12 cellular contexts compared by ENCODE assay signal in the genomic region with DNA sequence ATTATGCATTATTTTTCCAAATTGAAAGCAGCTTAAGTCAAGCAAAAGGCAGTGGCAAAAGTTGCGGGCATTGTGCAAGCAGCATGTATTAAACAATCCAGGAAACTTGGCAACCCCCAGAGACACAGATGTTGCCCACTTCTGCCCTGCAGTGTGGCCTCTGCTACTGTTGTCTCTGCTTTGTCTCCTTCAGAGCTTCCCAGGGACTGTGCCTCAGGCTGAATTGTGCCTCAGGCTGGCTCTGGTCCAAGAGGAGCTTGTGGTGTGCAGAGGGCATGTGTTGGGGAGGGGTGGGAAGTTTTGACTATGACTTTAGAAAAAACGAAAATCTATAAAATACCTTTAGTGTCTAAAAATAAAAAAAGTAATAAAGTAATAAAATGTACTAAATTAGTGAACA.
DNase-seq lines count a peak whose midpoint lies in the region; ATAC-seq and TF ChIP-seq lines count a peak whose summit lies in the region.
"Had no signal": no experiment of that assay in that cellular context is flagged by ENCODE, and none has a peak within 500 bp of the region (broad histone marks: within the 10 kb centered on the region; RNA-seq: fewer than 3 reads in every experiment).

No MANE protein-coding gene starts in this region.

- H3K27ac Mint-ChIP-seq in GM23338 (no peak overlapping the region), neural progenitor cell (no peak overlapping the region)
- H3K27ac Mint-ChIP-seq: activated naive CD8-positive, alpha-beta T cell treated with anti-CD3 and anti-CD28 coated beads, Interleukin-2, amount 10 ng/mL, durations not matched to agents 7 days and 5 days; HFFc6; stimulated activated naive B cell treated with anti-CD40 and anti-IgM and Interleukin-4, amounts not matched to agents 10 μg/mL and 1 μg/mL and 100 μg/mL, for 72 hours had no signal

- DNase-seq in GM23338 (ENCODE audit: low spot score) = peak; percentile 12
- peak; percentile 80 for DNase-seq in NCI-H345 (lab: John Stamatoyannopoulos, UW)
- DNase-seq in ecto neural progenitor cell (ENCODE audit: low spot score) = peak; percentile 58
- DNase-seq in neural progenitor cell (ENCODE audit: low spot score) = peak; percentile 42
- no peak for DNase-seq in NOMO-1 (lab: John Stamatoyannopoulos, UW; ENCODE audit: unreplicated experiment in 2 of 2)
- DNase-seq in stimulated activated naive CD4-positive, alpha-beta T cell treated with Interleukin-2 at 50 U/mL for 16 hours (lab: John Stamatoyannopoulos, UW) = no peak
- DNase-seq: activated naive CD8-positive, alpha-beta T cell treated with anti-CD3 and anti-CD28 coated beads, Interleukin-2, amount 10 ng/mL, durations not matched to agents 7 days and 5 days; HFFc6; stimulated activated naive B cell treated with anti-CD40 and anti-IgM and Interleukin-4, amounts not matched to agents 10 μg/mL and 1 μg/mL and 100 μg/mL, for 72 hours; WERI-Rb-1 had no signal

- H3K79me2 ChIP-seq in GM23338 (replicated peaks; ENCODE audit: insufficient read depth) (no peaks in the 10 kb centered on the region), neural progenitor cell (ENCODE audit: low read depth) (no peaks in the 10 kb centered on the region)

- H3K4me1 ChIP-seq in GM23338 (ENCODE audit: insufficient read depth) (no peaks in the 10 kb centered on the region), neural progenitor cell (peaks cover 4% of the 10 kb centered on the region)

- no peak overlapping the region for H3K27ac ChIP-seq in GM23338 (ENCODE audit: low read depth)
- H3K27ac ChIP-seq in neural progenitor cell = no peak overlapping the region
- H3K27ac ChIP-seq: WERI-Rb-1 had no signal

- H3K9me3 Mint-ChIP-seq in GM23338 = no peaks in the 10 kb centered on the region; the same call in 2 of the 3 replicates
- no peaks in the 10 kb centered on the region for H3K9me3 Mint-ChIP-seq in neural progenitor cell
- H3K9me3 Mint-ChIP-seq: activated naive CD8-positive, alpha-beta T cell treated with anti-CD3 and anti-CD28 coated beads, Interleukin-2, amount 10 ng/mL, durations not matched to agents 7 days and 5 days; stimulated activated naive B cell treated with anti-CD40 and anti-IgM and Interleukin-4, amounts not matched to agents 10 μg/mL and 1 μg/mL and 100 μg/mL, for 72 hours had no signal

- H3K4me2 ChIP-seq in GM23338 (no peak overlapping the region), neural progenitor cell (no peak overlapping the region)

- H3K9me3 ChIP-seq in neural progenitor cell (ENCODE audit: low read depth) = no peaks in the 10 kb centered on the region

- no peaks in the 10 kb centered on the region for H3K9me2 ChIP-seq in GM23338 (ENCODE audit: insufficient read depth)

- H4K20me1 ChIP-seq in GM23338 (replicated peaks; ENCODE audit: insufficient read depth) = no peaks in the 10 kb centered on the region
- no peaks in the 10 kb centered on the region for H4K20me1 ChIP-seq in neural progenitor cell (ENCODE audit: low read depth)

- H3K9ac ChIP-seq in neural progenitor cell = no peak overlapping the region

- no peaks in the 10 kb centered on the region; the same call in 2 of the 3 replicates for H3K4me1 Mint-ChIP-seq in GM23338
- H3K4me1 Mint-ChIP-seq in neural progenitor cell = peaks cover 23% of the 10 kb centered on the region
- H3K4me1 Mint-ChIP-seq: activated naive CD8-positive, alpha-beta T cell treated with anti-CD3 and anti-CD28 coated beads, Interleukin-2, amount 10 ng/mL, durations not matched to agents 7 days and 5 days; stimulated activated naive B cell treated with anti-CD40 and anti-IgM and Interleukin-4, amounts not matched to agents 10 μg/mL and 1 μg/mL and 100 μg/mL, for 72 hours had no signal

- TF ChIP-seq CTCF in GM23338 (conservative IDR thresholded peaks at IDR 0.05; ENCODE audit: low read depth in 2 of 2) (no peak), neural progenitor cell (IDR thresholded peaks at IDR 0.05) (no peak)

- H3F3A ChIP-seq in GM23338 (replicated peaks; ENCODE audit: low read depth) (no peaks in the 10 kb centered on the region), neural progenitor cell (ENCODE audit: low read depth) (no peaks in the 10 kb centered on the region)

- no peak overlapping the region for H3K4me3 ChIP-seq in GM23338
- H3K4me3 ChIP-seq in neural progenitor cell = no peak overlapping the region

- H3K27me3 Mint-ChIP-seq in GM23338 (ENCODE audit: insufficient read depth, low read depth, poor library complexity) (no peaks in the 10 kb centered on the region), neural progenitor cell (ENCODE audit: insufficient read depth, low read depth) (no peaks in the 10 kb centered on the region)
- H3K27me3 Mint-ChIP-seq: stimulated activated naive B cell treated with anti-CD40 and anti-IgM and Interleukin-4, amounts not matched to agents 10 μg/mL and 1 μg/mL and 100 μg/mL, for 72 hours had no signal

- H3K4me3 Mint-ChIP-seq in GM23338 = no peak overlapping the region
- no peak overlapping the region for H3K4me3 Mint-ChIP-seq in neural progenitor cell
- H3K4me3 Mint-ChIP-seq: activated naive CD8-positive, alpha-beta T cell treated with anti-CD3 and anti-CD28 coated beads, Interleukin-2, amount 10 ng/mL, durations not matched to agents 7 days and 5 days; HFFc6; stimulated activated naive B cell treated with anti-CD40 and anti-IgM and Interleukin-4, amounts not matched to agents 10 μg/mL and 1 μg/mL and 100 μg/mL, for 72 hours had no signal

- no peaks in the 10 kb centered on the region for H3K27me3 ChIP-seq in GM23338 (ENCODE audit: insufficient read depth)
- H3K27me3 ChIP-seq in neural progenitor cell = no peaks in the 10 kb centered on the region

- ATAC-seq in GM23338 (peak; percentile 80), HG02798 (IDR thresholded peaks at IDR 0.05; ENCODE audit: poor library complexity, unreplicated experiment) (no peak), GM18498 (IDR thresholded peaks at IDR 0.05; ENCODE audit: unreplicated experiment) (no peak)
- ATAC-seq: stimulated activated naive B cell treated with anti-CD40 and anti-IgM and Interleukin-4, amounts not matched to agents 10 μg/mL and 1 μg/mL and 100 μg/mL, for 72 hours had no signal

- H3K36me3 Mint-ChIP-seq in GM23338 (ENCODE audit: low read depth) (peaks cover 2% of the 10 kb centered on the region; the same call in 1 of the 3 replicates), neural progenitor cell (no peaks in the 10 kb centered on the region)
- H3K36me3 Mint-ChIP-seq: activated naive CD8-positive, alpha-beta T cell treated with anti-CD3 and anti-CD28 coated beads, Interleukin-2, amount 10 ng/mL, durations not matched to agents 7 days and 5 days had no signal

- H2AFZ ChIP-seq in GM23338 = no peak overlapping the region
- H2AFZ ChIP-seq in neural progenitor cell (replicated peaks) = no peak overlapping the region

- H3K36me3 ChIP-seq in GM23338 (ENCODE audit: insufficient read depth) = no peaks in the 10 kb centered on the region
- H3K36me3 ChIP-seq in neural progenitor cell = no peaks in the 10 kb centered on the region
- H3K36me3 ChIP-seq: WERI-Rb-1 had no signal

TF ChIP-seq in GM23338, 12 proteins besides CTCF, POLR2A, EP300 and RAD21 (continues in another document):
- TF ChIP-seq ZNF331 (CRISPR knock-in tag; IDR thresholded peaks at IDR 0.05; ENCODE audit: low read depth) (no peak), JUNB (IDR thresholded peaks at IDR 0.05; ENCODE audit: unreplicated experiment) (no peak), CREB1 (CRISPR knock-in tag; IDR thresholded peaks at IDR 0.05; ENCODE audit: low read depth) (no peak)
- TF ChIP-seq, protein P1, sequence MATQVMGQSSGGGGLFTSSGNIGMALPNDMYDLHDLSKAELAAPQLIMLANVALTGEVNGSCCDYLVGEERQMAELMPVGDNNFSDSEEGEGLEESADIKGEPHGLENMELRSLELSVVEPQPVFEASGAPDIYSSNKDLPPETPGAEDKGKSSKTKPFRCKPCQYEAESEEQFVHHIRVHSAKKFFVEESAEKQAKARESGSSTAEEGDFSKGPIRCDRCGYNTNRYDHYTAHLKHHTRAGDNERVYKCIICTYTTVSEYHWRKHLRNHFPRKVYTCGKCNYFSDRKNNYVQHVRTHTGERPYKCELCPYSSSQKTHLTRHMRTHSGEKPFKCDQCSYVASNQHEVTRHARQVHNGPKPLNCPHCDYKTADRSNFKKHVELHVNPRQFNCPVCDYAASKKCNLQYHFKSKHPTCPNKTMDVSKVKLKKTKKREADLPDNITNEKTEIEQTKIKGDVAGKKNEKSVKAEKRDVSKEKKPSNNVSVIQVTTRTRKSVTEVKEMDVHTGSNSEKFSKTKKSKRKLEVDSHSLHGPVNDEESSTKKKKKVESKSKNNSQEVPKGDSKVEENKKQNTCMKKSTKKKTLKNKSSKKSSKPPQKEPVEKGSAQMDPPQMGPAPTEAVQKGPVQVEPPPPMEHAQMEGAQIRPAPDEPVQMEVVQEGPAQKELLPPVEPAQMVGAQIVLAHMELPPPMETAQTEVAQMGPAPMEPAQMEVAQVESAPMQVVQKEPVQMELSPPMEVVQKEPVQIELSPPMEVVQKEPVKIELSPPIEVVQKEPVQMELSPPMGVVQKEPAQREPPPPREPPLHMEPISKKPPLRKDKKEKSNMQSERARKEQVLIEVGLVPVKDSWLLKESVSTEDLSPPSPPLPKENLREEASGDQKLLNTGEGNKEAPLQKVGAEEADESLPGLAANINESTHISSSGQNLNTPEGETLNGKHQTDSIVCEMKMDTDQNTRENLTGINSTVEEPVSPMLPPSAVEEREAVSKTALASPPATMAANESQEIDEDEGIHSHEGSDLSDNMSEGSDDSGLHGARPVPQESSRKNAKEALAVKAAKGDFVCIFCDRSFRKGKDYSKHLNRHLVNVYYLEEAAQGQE (IDR thresholded peaks at IDR 0.05; ENCODE audit: unreplicated experiment) = no peak

Comparison
In these comparisons a context has a peak if more than half of its experiments do, and no peak if none do; other contexts are left out.
1. DNase-seq: peak in GM23338 (single experiment), NCI-H345 (single experiment), ecto neural progenitor cell (single experiment) and neural progenitor cell (single experiment); none in NOMO-1 (0 of 2) and stimulated activated naive CD4-positive, alpha-beta T cell treated with Interleukin-2 at 50 U/mL for 16 hours (single experiment).